Comparison of ENCODE assay signal across 25 cellular contexts in the genomic region with DNA sequence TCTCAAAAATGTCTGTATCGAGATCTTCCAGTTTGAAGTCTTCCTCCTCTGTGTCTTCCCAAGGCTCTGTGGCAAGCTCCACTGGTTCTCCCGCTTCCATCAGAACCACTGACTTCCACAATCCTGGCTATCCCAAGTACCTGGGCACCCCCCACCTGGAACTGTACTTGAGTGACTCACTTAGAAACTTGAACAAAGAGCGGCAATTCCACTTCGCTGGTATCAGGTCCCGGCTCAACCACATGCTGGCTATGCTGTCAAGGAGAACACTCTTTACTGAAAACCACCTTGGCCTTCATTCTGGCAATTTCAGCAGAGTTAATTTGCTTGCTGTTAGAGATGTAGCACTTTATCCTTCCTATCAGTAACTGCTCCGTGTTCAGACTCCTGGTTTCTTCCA.
"Had no signal": no experiment of that assay in that cellular context is flagged by ENCODE, and none has a peak within 500 bp of the region (broad histone marks: within the 10 kb centered on the region; RNA-seq: fewer than 3 reads in every experiment).

No MANE protein-coding gene starts in this region.

- FAIRE-seq: urothelium cell line had no signal

- ATAC-seq: mucosa of descending colon; naive thymus-derived CD4-positive, alpha-beta T cell; natural killer cell treated with Interleukin-12 subunit alpha and Interleukin-12 subunit beta and Interleukin-15 and Interleukin-18, amount 100 ng/mL, for 72 hours; right lobe of liver; upper lobe of right lung had no signal

- H3K36me3 ChIP-seq: left ventricle myocardium inferior, ovary, right atrium auricular region, right lobe of liver, thyroid gland, transverse colon, upper lobe of right lung had no signal

- H3K4me3 ChIP-seq: left ventricle myocardium inferior, lung, mucosa of descending colon, ovary, right atrium auricular region, right lobe of liver, smooth muscle cell, thyroid gland, transverse colon, upper lobe of right lung had no signal

- H3K9me3 ChIP-seq: left ventricle myocardium inferior, mucosa of descending colon, ovary, right atrium auricular region, right lobe of liver, thyroid gland, transverse colon, upper lobe of right lung had no signal

- H3K4me1 ChIP-seq: left ventricle myocardium inferior, right atrium auricular region, thyroid gland, transverse colon, upper lobe of right lung had no signal

- H3K27ac Mint-ChIP-seq: memory B cell; naive thymus-derived CD4-positive, alpha-beta T cell; natural killer cell treated with Interleukin-12 subunit alpha and Interleukin-12 subunit beta and Interleukin-15 and Interleukin-18, amount 100 ng/mL, for 72 hours; progenitor cell of endocrine pancreas; stimulated activated naive CD8-positive, alpha-beta T cell treated with anti-CD3 and anti-CD28 coated beads, Interleukin-15, Interleukin-2, amounts not matched to agents 100 ng/mL and 50 ng/mL, for 24 hours had no signal

- H3K4me1 Mint-ChIP-seq: memory B cell; naive thymus-derived CD4-positive, alpha-beta T cell had no signal

- H3K27me3 ChIP-seq: ovary, right atrium auricular region, right lobe of liver, thyroid gland, transverse colon, upper lobe of right lung had no signal

- H3K4me2 ChIP-seq: smooth muscle cell had no signal

- H3K27me3 Mint-ChIP-seq: memory B cell; naive thymus-derived CD4-positive, alpha-beta T cell; natural killer cell treated with Interleukin-12 subunit alpha and Interleukin-12 subunit beta and Interleukin-15 and Interleukin-18, amount 100 ng/mL, for 72 hours; progenitor cell of endocrine pancreas; stimulated activated naive CD8-positive, alpha-beta T cell treated with anti-CD3 and anti-CD28 coated beads, Interleukin-15, Interleukin-2, amounts not matched to agents 100 ng/mL and 50 ng/mL, for 24 hours had no signal

- H3K4me3 Mint-ChIP-seq: memory B cell; naive thymus-derived CD4-positive, alpha-beta T cell; natural killer cell treated with Interleukin-12 subunit alpha and Interleukin-12 subunit beta and Interleukin-15 and Interleukin-18, amount 100 ng/mL, for 72 hours; stimulated activated naive CD8-positive, alpha-beta T cell treated with anti-CD3 and anti-CD28 coated beads, Interleukin-15, Interleukin-2, amounts not matched to agents 100 ng/mL and 50 ng/mL, for 24 hours had no signal

- H3K9me3 Mint-ChIP-seq: memory B cell; naive thymus-derived CD4-positive, alpha-beta T cell; natural killer cell treated with Interleukin-12 subunit alpha and Interleukin-12 subunit beta and Interleukin-15 and Interleukin-18, amount 100 ng/mL, for 72 hours; stimulated activated naive CD8-positive, alpha-beta T cell treated with anti-CD3 and anti-CD28 coated beads, Interleukin-15, Interleukin-2, amounts not matched to agents 100 ng/mL and 50 ng/mL, for 24 hours had no signal

- H3K27ac ChIP-seq: left ventricle myocardium inferior, ovary, right atrium auricular region, right lobe of liver, thyroid gland, transverse colon, upper lobe of right lung had no signal

- DNase-seq: hypothalamus; islet precursor cell; left ventricle myocardium inferior; midbrain; mucosa of descending colon; naive thymus-derived CD4-positive, alpha-beta T cell; ovary; right lobe of liver; stimulated activated CD4-positive, alpha-beta T cell treated with anti-CD3 and anti-CD28 coated beads, Interleukin-12 subunit alpha, Interleukin-12 subunit beta, amount 100 ng/mL, for 4 hours; stimulated activated CD4-positive, alpha-beta T cell treated with anti-CD3 and anti-CD28 coated beads, Interleukin-15, amount 100 ng/mL, for 24 hours; stimulated activated CD4-positive, alpha-beta T cell treated with anti-CD3 and anti-CD28 coated beads, Interleukin-2, amount 100 ng/mL, for 24 hours; stimulated activated CD4-positive, alpha-beta T cell treated with anti-CD3 and anti-CD28 coated beads, Interleukin-4, amount 100 ng/mL, for 1 hour; stimulated activated naive CD4-positive, alpha-beta T cell; substantia nigra; transverse colon; upper lobe of right lung had no signal
